ENCODE assay signal across 19 cellular contexts in the genomic region with DNA sequence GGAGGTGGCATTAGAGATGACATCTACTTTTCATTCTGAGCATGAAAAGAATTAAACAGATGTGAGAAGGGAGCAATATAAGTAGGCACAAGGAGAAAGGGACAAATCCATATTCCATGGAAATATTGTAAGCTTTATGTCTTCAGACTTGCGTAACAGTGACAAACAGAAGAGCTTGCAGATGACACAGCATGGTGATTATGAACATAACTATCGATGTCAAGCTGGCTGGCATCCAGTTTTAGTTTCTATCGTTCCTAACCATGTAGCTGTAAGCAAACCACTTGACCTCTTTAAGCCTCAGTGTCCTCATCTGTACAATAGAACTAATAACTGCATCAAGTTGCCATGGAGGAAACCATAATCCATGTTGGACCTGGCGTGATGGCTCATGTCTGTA.
DNase-seq lines count a peak whose midpoint lies in the region; ATAC-seq and TF ChIP-seq lines count a peak whose summit lies in the region.
"Had no signal": no experiment of that assay in that cellular context is flagged by ENCODE, and none has a peak within 500 bp of the region (broad histone marks: within the 10 kb centered on the region; RNA-seq: fewer than 3 reads in every experiment).

No MANE protein-coding gene starts in this region.

- H3K56ac ChIP-seq in IMR-90 (ENCODE audit: extremely low read depth, insufficient read depth, low read length) = no peak overlapping the region

- no peak overlapping the region for H2AK5ac ChIP-seq in IMR-90 (ENCODE audit: low read depth, low read length)

- CTCF ChIA-PET in IMR-90 (lab: Yijun Ruan, JAX) = interaction anchor here (0.5 kb wide), 1 partner anchor 34 kb away, joined by 3 read pairs; no protein-coding TSS in a partner anchor

- H2BK5ac ChIP-seq in IMR-90 (ENCODE audit: low read depth, low read length, poor library complexity, severe bottlenecking) = no peak overlapping the region

- no peak overlapping the region for H3K18ac ChIP-seq in IMR-90 (ENCODE audit: low read depth, low read length)

- H3K36me3 ChIP-seq in IMR-90 (ENCODE audit: control insufficient read depth, insufficient read depth, low read length) (no peaks in the 10 kb centered on the region), brain microvascular endothelial cell (replicated peaks) (no peaks in the 10 kb centered on the region)

- no peak overlapping the region for H2BK20ac ChIP-seq in IMR-90 (ENCODE audit: low read depth, low read length)

- no peaks in the 10 kb centered on the region for H3K79me1 ChIP-seq in IMR-90 (ENCODE audit: low read depth in 1 of 2, low read length in 2 of 2)

- no peaks in the 10 kb centered on the region for H3K9me3 ChIP-seq in IMR-90 (ENCODE audit: control insufficient read depth, insufficient read depth, low read length)
- H3K9me3 ChIP-seq: SK-N-SH had no signal

- H3K4me3 ChIP-seq in IMR-90 (ENCODE audit: insufficient read depth, low read depth, low read length) (no peak overlapping the region), brain microvascular endothelial cell (ENCODE audit: low read depth, low read length) (no peak overlapping the region), foreskin fibroblast (ENCODE audit: low read depth in 1 of 2, low read length in 2 of 2) (no peak overlapping the region)
- H3K4me3 ChIP-seq: PC-9 had no signal

- no peaks in the 10 kb centered on the region for H4K20me1 ChIP-seq in IMR-90 (ENCODE audit: insufficient read depth, low read length)

- dilution Hi-C loops in IMR-90 (cut with HindIII; ENCODE audit: low sequenced_read_pairs, unreplicated experiment) = no loop called here

- H2BK120ac ChIP-seq in IMR-90 (ENCODE audit: low read depth, low read length) = no peak overlapping the region

- ATAC-seq in IMR-90 (ENCODE audit: low read depth) (no peak), HG02852 (IDR thresholded peaks at IDR 0.05; ENCODE audit: unreplicated experiment) (no peak)

- no peak overlapping the region for H2BK15ac ChIP-seq in IMR-90 (ENCODE audit: low read depth, low read length)

- DNase-seq in IMR-90 (no peak), NCI-H69 (lab: John Stamatoyannopoulos, UW) (peak; percentile 12), brain microvascular endothelial cell (peak; percentile 1), foreskin fibroblast (peak; percentile 17 to 27)
- no peak for DNase-seq in activated CD4-positive, alpha-beta T cell treated with anti-CD3 and anti-CD28 coated beads for 1 hour
- no peak for DNase-seq in stimulated activated CD4-positive, alpha-beta T cell treated with anti-CD3 and anti-CD28 coated beads, Interleukin-4, amount 100 ng/mL, for 4 hours
- DNase-seq: CD4-positive, CD25-positive, alpha-beta regulatory T cell; DMS79; Karpas-422; NCI-H1092 treated with DMSO at 0.1 percent for 48 hours; NCI-H146; NCI-H2029 treated with DMSO at 0.1 percent for 48 hours; NCI-H226; NCI-H510A treated with DMSO at 0.1 percent for 48 hours; PC-9; SIG-M5; SK-N-SH had no signal

- H3K4ac ChIP-seq in IMR-90 (ENCODE audit: low read depth, low read length) = no peak overlapping the region

- H3K27ac ChIP-seq in IMR-90 (ENCODE audit: insufficient read depth, low read length) (no peak overlapping the region), brain microvascular endothelial cell (no peak overlapping the region)
- H3K27ac ChIP-seq: PC-9, RWPE1 had no signal

- no peaks in the 10 kb centered on the region for H3K4me1 ChIP-seq in IMR-90 (ENCODE audit: control insufficient read depth, insufficient read depth, low read length)

- no peak overlapping the region for H4K91ac ChIP-seq in IMR-90 (ENCODE audit: insufficient read depth, low read depth, low read length)

- WGBS in IMR-90 (ENCODE audit: extremely low coverage in 2 of 2, insufficient read length in 1 of 2), 2 experiments = 44% methylated on average over 2 of the region's 4 CpGs; no CpG with 5 or more reads in 1 of the 2 experiments

- no peak overlapping the region for H3K4me2 ChIP-seq in IMR-90 (ENCODE audit: low read depth, low read length)
- H3K4me2 ChIP-seq: PC-9, SK-N-SH had no signal

- no peak overlapping the region for H3K9ac ChIP-seq in IMR-90 (ENCODE audit: low read depth, low read length)
- H3K9ac ChIP-seq: SK-N-SH had no signal

- no TSS peak for BruUV-seq in IMR-90 (replicated peaks; lab: Mats Ljungman, UMichigan)

- no peak for TF ChIP-seq RAD21 in IMR-90 (IDR thresholded peaks at IDR 0.05; ENCODE audit: low read length)

- intact Hi-C loops in IMR-90 (cut with micrococcal nuclease) = no loop called here

- no peaks in the 10 kb centered on the region for H3K9me1 ChIP-seq in IMR-90 (ENCODE audit: insufficient read depth, low read length)

- no peak overlapping the region for H3K23ac ChIP-seq in IMR-90 (ENCODE audit: low read depth, low read length)

- H4K8ac ChIP-seq in IMR-90 (ENCODE audit: low read depth in 2 of 2, low read length in 2 of 2) = no peak overlapping the region

- TF ChIP-seq POLR2A in IMR-90 (IDR thresholded peaks at IDR 0.05; ENCODE audit: low read depth, low read length) = no peak

- TF ChIP-seq CTCF in IMR-90 (conservative IDR thresholded peaks at IDR 0.05; ENCODE audit: low read depth, low read length) (no peak), brain microvascular endothelial cell (IDR thresholded peaks at IDR 0.05; ENCODE audit: low read depth, low read length, missing control alignments) (no peak), foreskin fibroblast (IDR thresholded peaks at IDR 0.05; ENCODE audit: low read depth, low read length) (no peak)

- H3K14ac ChIP-seq in IMR-90 (replicated peaks; ENCODE audit: low read depth, low read length) = no peak overlapping the region

- in situ Hi-C loops in IMR-90 (cut with MboI; ENCODE audit: low sequenced_read_pairs) (no loop called here), brain microvascular endothelial cell (cut with HindIII; ENCODE audit: low pct_ligation_motif_present, low sequenced_read_pairs) (no loop called here)

- no peak overlapping the region for H2AK9ac ChIP-seq in IMR-90 (replicated peaks; ENCODE audit: low read depth, low read length, poor library complexity)

- H4K5ac ChIP-seq in IMR-90 (ENCODE audit: low read depth, low read length) = no peak overlapping the region

- H3K27me3 ChIP-seq in IMR-90 (ENCODE audit: control insufficient read depth, insufficient read depth, low read length) (peaks cover 8% of the 10 kb centered on the region), brain microvascular endothelial cell (replicated peaks) (no peaks in the 10 kb centered on the region)

- no peak overlapping the region for H2AFZ ChIP-seq in IMR-90 (replicated peaks; ENCODE audit: low read length, poor library complexity)
- H2AFZ ChIP-seq: PC-9 had no signal

- POLR2A ChIA-PET in IMR-90 (lab: Charles Lee; ENCODE audit: unreplicated experiment) = no interaction called here

TF ChIP-seq in IMR-90, 13 proteins besides CTCF, POLR2A, EP300 and RAD21:
- no peak for TF ChIP-seq MXI1 (IDR thresholded peaks at IDR 0.05; ENCODE audit: borderline replicate concordance, low read depth, low read length)
- no peak for TF ChIP-seq CHD1 (IDR thresholded peaks at IDR 0.05; ENCODE audit: low read depth, low read length)
- peak; percentile 46; the same call in 1 of the 2 replicates for TF ChIP-seq CEBPB (IDR thresholded peaks at IDR 0.05; ENCODE audit: low read depth, low read length)

Comparison
In these comparisons a context has a peak if more than half of its experiments do, and no peak if none do; other contexts are left out.
1. DNase-seq: peak in NCI-H69 (single experiment), brain microvascular endothelial cell (single experiment) and foreskin fibroblast (2 of 2); none in IMR-90 (single experiment), activated CD4-positive, alpha-beta T cell treated with anti-CD3 and anti-CD28 coated beads for 1 hour (single experiment) and stimulated activated CD4-positive, alpha-beta T cell treated with anti-CD3 and anti-CD28 coated beads, Interleukin-4, amount 100 ng/mL, for 4 hours (0 of 2).